Comparison of ENCODE assay signal across 9 cellular contexts in the genomic region with DNA sequence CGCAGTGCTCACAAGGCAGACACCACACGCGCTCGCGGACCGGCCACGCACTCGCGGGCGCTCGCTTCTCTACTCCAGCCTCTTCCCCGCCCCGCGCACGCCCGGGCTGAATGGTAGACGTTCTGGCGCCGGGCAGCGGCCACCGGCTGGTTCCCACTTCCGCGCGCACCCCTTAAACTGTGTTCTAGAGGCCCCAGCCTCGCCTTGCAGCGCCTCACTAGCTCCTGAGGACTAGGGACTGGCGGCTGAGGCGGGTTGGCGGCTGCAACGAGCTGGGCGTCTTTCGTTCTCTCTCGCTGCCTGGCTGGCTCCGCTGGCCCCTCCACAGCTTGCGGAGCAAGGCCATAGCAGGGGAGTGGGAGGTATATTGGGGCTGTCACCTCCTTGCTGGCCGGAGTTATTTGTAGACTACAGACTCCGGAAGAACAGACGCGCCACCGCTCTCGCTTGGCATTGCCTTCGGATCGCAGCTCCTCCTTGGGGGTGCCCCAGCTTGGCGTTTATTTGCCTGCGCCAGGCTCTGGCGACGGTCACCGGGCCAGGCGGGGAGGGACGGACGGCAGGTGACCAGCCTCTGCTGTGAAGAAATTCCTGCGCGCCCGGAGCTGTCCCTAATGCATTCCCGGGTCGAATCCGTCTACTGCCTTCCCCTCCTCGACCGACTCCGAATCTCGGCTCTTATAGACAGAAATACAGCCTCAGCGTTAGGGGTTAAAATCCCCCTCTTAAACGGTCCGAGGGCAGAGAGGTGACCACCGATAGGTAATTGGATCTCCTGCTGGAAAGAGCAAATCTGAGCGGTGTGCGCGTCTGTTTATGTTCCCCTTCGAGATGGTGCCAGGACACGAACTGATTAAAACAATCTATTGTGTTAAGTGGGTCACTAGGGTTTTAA. TPM values are rescaled to one million over a fixed set of nuclear protein-coding genes. Genes with fewer than 3 reads are reported as not detected.
A peak's percentile ranks its signal among the peaks of the same experiment; 100 is the strongest.
DNase-seq lines count a peak whose midpoint lies in the region; ATAC-seq and TF ChIP-seq lines count a peak whose summit lies in the region.
"Had no signal": no experiment of that assay in that cellular context is flagged by ENCODE, and none has a peak within 500 bp of the region (broad histone marks: within the 10 kb centered on the region; RNA-seq: fewer than 3 reads in every experiment).

No MANE protein-coding gene starts in this region.

- TF ChIP-seq POLR2A in upper lobe of left lung (IDR thresholded peaks at IDR 0.05), result no peak

- H3K9me3 ChIP-seq in cardiac muscle cell (ENCODE audit: low read depth) (no peaks in the 10 kb centered on the region), upper lobe of left lung (no peaks in the 10 kb centered on the region)
- no peaks in the 10 kb centered on the region for H3K9me3 ChIP-seq in effector memory CD4-positive, alpha-beta T cell (ENCODE audit: control insufficient read depth, low read length)

- peak overlapping the region; percentile 86 for H3K4me3 Mint-ChIP-seq in chondrocyte (ENCODE audit: unreplicated experiment)

- no peak overlapping the region for H2BK15ac ChIP-seq in mesendoderm (replicated peaks; ENCODE audit: low read depth)

- peak overlapping the region; percentile 78 for H3K4me2 ChIP-seq in mesendoderm (ENCODE audit: low read length)

- peaks cover 98% of the 10 kb centered on the region for H3K27me3 ChIP-seq in cardiac muscle cell
- peaks cover 15% of the 10 kb centered on the region for H3K27me3 ChIP-seq in mesendoderm (ENCODE audit: insufficient read depth, low read length, poor library complexity)
- H3K27me3 ChIP-seq in upper lobe of left lung, result peaks cover 0 to 42% (median 20%) of the 10 kb centered on the region in 4 donors
- H3K27me3 ChIP-seq in effector memory CD4-positive, alpha-beta T cell (replicated peaks; ENCODE audit: control insufficient read depth, insufficient read depth, low read length, poor library complexity, severe bottlenecking), result peaks cover 11% of the 10 kb centered on the region

- no peak overlapping the region for H3K23ac ChIP-seq in mesendoderm (ENCODE audit: low read length)

- peak overlapping the region; percentile 52 for H3K9ac ChIP-seq in mesendoderm (ENCODE audit: low read length)

- no peak overlapping the region for H4K5ac ChIP-seq in mesendoderm (ENCODE audit: low read length)

- H3K4ac ChIP-seq in mesendoderm (ENCODE audit: low read depth, low read length), result no peak overlapping the region

- no peak overlapping the region for H3K18ac ChIP-seq in mesendoderm (ENCODE audit: low read length)

- no peak overlapping the region for H4K8ac ChIP-seq in mesendoderm (ENCODE audit: low read depth, low read length)

- no peak overlapping the region for H2BK120ac ChIP-seq in mesendoderm (ENCODE audit: low read depth, low read length)

- ATAC-seq in Right ventricle myocardium superior (ENCODE audit: poor library complexity) (no peak), upper lobe of left lung (ENCODE audit: low FRiP score in 2 of 2) (peak in 1 of 2 donors; percentile 30)

- no peak for TF ChIP-seq EP300 in upper lobe of left lung (IDR thresholded peaks at IDR 0.05)

- no CpG with 5 or more reads among the region's 70 CpGs for WGBS in mesendoderm (ENCODE audit: extremely low coverage, insufficient coverage, low lambda C conversion rate)
- 7 to 12% methylated on average over 20 to 37 of the region's 70 CpGs for WGBS in upper lobe of left lung, 2 donors

- H3K27ac ChIP-seq in cardiac muscle cell, result no peak overlapping the region
- H3K27ac ChIP-seq in mesendoderm (ENCODE audit: low read depth, low read length), result no peak overlapping the region
- H3K27ac ChIP-seq in upper lobe of left lung, result no peak overlapping the region
- no peak overlapping the region for H3K27ac ChIP-seq in effector memory CD4-positive, alpha-beta T cell (ENCODE audit: insufficient read depth, low read length, poor library complexity, severe bottlenecking)

- H3K36me3 Mint-ChIP-seq in chondrocyte (ENCODE audit: low read depth), result peaks cover 2% of the 10 kb centered on the region

- DNase-seq in cardiac muscle cell (ENCODE audit: low read depth in 1 of 2, low spot score in 1 of 2) (peak; percentile 32 to 51), Right ventricle myocardium superior (no peak), chondrocyte (ENCODE audit: low spot score) (peak; percentile 85), mesendoderm (peak; percentile 52), upper lobe of left lung (peak in 1 of 2 donors; percentile 87), NCI-H524 treated with DMSO at 0.1 percent for 48 hours (lab: John Stamatoyannopoulos, UW) (no peak), NCI-H2107 treated with DMSO at 0.1 percent for 48 hours (lab: John Stamatoyannopoulos, UW; ENCODE audit: unreplicated experiment) (no peak)
- no peak for DNase-seq in effector memory CD4-positive, alpha-beta T cell

- TF ChIP-seq CTCF in cardiac muscle cell (IDR thresholded peaks at IDR 0.05; ENCODE audit: low read depth, low read length) (no peak), chondrocyte (IDR thresholded peaks at IDR 0.05) (peak; percentile 12), upper lobe of left lung (IDR thresholded peaks at IDR 0.05) (no peak)

- H2AK5ac ChIP-seq in mesendoderm (ENCODE audit: low read length), result no peak overlapping the region

- peaks cover 53% of the 10 kb centered on the region for H3K4me1 Mint-ChIP-seq in chondrocyte (ENCODE audit: low read depth)

- H3K9me3 Mint-ChIP-seq in chondrocyte (ENCODE audit: low read depth), result no peaks in the 10 kb centered on the region

- no peaks in the 10 kb centered on the region for H3K27me3 Mint-ChIP-seq in chondrocyte (ENCODE audit: low read depth)

- no peaks in the 10 kb centered on the region for H3K36me3 ChIP-seq in cardiac muscle cell
- no peaks in the 10 kb centered on the region for H3K36me3 ChIP-seq in mesendoderm (ENCODE audit: control insufficient read depth, insufficient read depth, low read length)
- H3K36me3 ChIP-seq in upper lobe of left lung, result no peaks in the 10 kb centered on the region
- no peaks in the 10 kb centered on the region for H3K36me3 ChIP-seq in effector memory CD4-positive, alpha-beta T cell (ENCODE audit: control insufficient read depth, insufficient read depth, low read length)

- H3K27ac Mint-ChIP-seq in chondrocyte (ENCODE audit: unreplicated experiment), result peak overlapping the region; percentile 82

- peak overlapping the region; percentile 68 for H3K56ac ChIP-seq in mesendoderm (ENCODE audit: low read length)

- no peaks in the 10 kb centered on the region for H3K79me2 ChIP-seq in mesendoderm (ENCODE audit: control insufficient read depth, insufficient read depth, low read length)

- H3K4me3 ChIP-seq in cardiac muscle cell, result peak overlapping the region; percentile 21
- peak overlapping the region; percentile 37 for H3K4me3 ChIP-seq in mesendoderm (ENCODE audit: low read length)
- peak overlapping the region in 3 of 4 donors; percentile 17 to 33 (median 32) for H3K4me3 ChIP-seq in upper lobe of left lung
- H3K4me3 ChIP-seq in effector memory CD4-positive, alpha-beta T cell (ENCODE audit: insufficient read depth, low read depth, low read length, poor library complexity, severe bottlenecking), result no peak overlapping the region

- H3K4me1 ChIP-seq in cardiac muscle cell (ENCODE audit: low read depth) (peaks cover 7% of the 10 kb centered on the region), mesendoderm (ENCODE audit: control insufficient read depth, low read depth, low read length) (peaks cover 2% of the 10 kb centered on the region), upper lobe of left lung (peaks cover 20 to 31% (median 24%) of the 10 kb centered on the region in 4 donors)
- H3K4me1 ChIP-seq in effector memory CD4-positive, alpha-beta T cell (ENCODE audit: control insufficient read depth, insufficient read depth, low read length, poor library complexity, severe bottlenecking), result peaks cover 7% of the 10 kb centered on the region

- H3K79me1 ChIP-seq in mesendoderm (ENCODE audit: low read length), result no peaks in the 10 kb centered on the region

- no peak overlapping the region for H2BK5ac ChIP-seq in mesendoderm (ENCODE audit: low read length)

- intact Hi-C loops in Right ventricle myocardium superior (cut with DNase I), result no loop called here

RNA-seq across cellular contexts. Expression of gene GREM1, which starts 1.3 kb away (rescaled TPM):
- total RNA-seq in cardiac muscle cell, result 0.09 and 0.39 TPM in 2 replicates
- polyA plus RNA-seq in cardiac muscle cell, result 0.49 TPM in 1 of 2 replicates, not detected in the other
- not detected for total RNA-seq in Right ventricle myocardium superior
- 142 to 227 TPM (median 151 TPM) in 3 replicates for total RNA-seq in chondrocyte
- 9.5 TPM for polyA plus RNA-seq in mesendoderm (2013, experiment 1 of 2)
- 9.4 TPM for polyA plus RNA-seq in mesendoderm (2013, experiment 2 of 2)
- 1 to 10 TPM in 2 of 6 donors, under 1 TPM in 2, not detected in 2; under 0.01 to 3.9 (median 0.97) TPM for total RNA-seq in upper lobe of left lung
- total RNA-seq: T-helper 2 cell treated with Interferon-gamma antibody and Interleukin-4, amounts not matched to agents 100 ng/mL and 5 ng/mL, for 36 hours had no signal

Comparison
In these comparisons a context has a peak if more than half of its experiments do, and no peak if none do; other contexts are left out.
1. DNase-seq: peak in cardiac muscle cell (2 of 2), chondrocyte (single experiment) and mesendoderm (single experiment); none in Right ventricle myocardium superior (single experiment), NCI-H524 treated with DMSO at 0.1 percent for 48 hours (single experiment), NCI-H2107 treated with DMSO at 0.1 percent for 48 hours (single experiment) and effector memory CD4-positive, alpha-beta T cell (0 of 3).
2. RNA of gene GREM1, which starts 1.3 kb away (total RNA-seq): 142 to 227 TPM in chondrocyte; under 0.01 to 3.9 TPM in upper lobe of left lung, not detected in Right ventricle myocardium superior (single experiment) and 0.09 to 0.39 TPM in cardiac muscle cell; every median in the first group is over 10 times any median in the second.